In genomic region chr1:116374340-116375164, GRCh38 we compare ENCODE assay signal across 8 cellular contexts. TPM values are rescaled to one million over a fixed set of nuclear protein-coding genes. Genes with fewer than 3 reads are reported as not detected.
DNase-seq lines count a peak whose midpoint lies in the region; ATAC-seq and TF ChIP-seq lines count a peak whose summit lies in the region.

No MANE protein-coding gene starts in this region.

- POLR2A ChIA-PET in activated B cell treated with CpG ODN at 0.5 μM for 24 hours (lab: Charles Lee): interaction anchor here (0.6 to 2.2 kb wide), 8 partner anchors 43 to 196 kb away, joined by 3 to 9 read pairs (median 6); partner anchors contain the start of gene CD58

- peak; percentile 80 for DNase-seq in activated CD4-positive, alpha-beta T cell treated with anti-CD3 and anti-CD28 coated beads, Interleukin-2, amount 10 ng/mL, durations not matched to agents 24 days and 14 days
- DNase-seq in activated CD4-positive, alpha-beta T cell treated with anti-CD3 and anti-CD28 coated beads, Interleukin-2, amount 50 U/mL, for 1 hour: no peak
- DNase-seq in activated B cell treated with CpG ODN at 0.5 μM for 24 hours (no peak), fibroblast of lung (ENCODE audit: low read depth in 2 of 2) (peak in 1 of 2 donors; percentile 20), SIG-M5 treated with dmso at 0.1 percent for 504 hours (lab: John Stamatoyannopoulos, UW; ENCODE audit: unreplicated experiment) (no peak), GDM1 (lab: John Stamatoyannopoulos, UW) (no peak), NK-92 (lab: John Stamatoyannopoulos, UW; ENCODE audit: unreplicated experiment) (no peak)

- H3K36me3 Mint-ChIP-seq in activated CD4-positive, alpha-beta T cell treated with anti-CD3 and anti-CD28 coated beads, Interleukin-2, amount 10 ng/mL, durations not matched to agents 24 days and 14 days (ENCODE audit: low read depth): peaks cover 24% of the 10 kb centered on the region
- H3K36me3 Mint-ChIP-seq in activated B cell treated with CpG ODN at 0.5 μM for 24 hours (ENCODE audit: low read depth): peaks cover 7% of the 10 kb centered on the region

- no peaks in the 10 kb centered on the region for H3K9me3 ChIP-seq in fibroblast of lung (ENCODE audit: control insufficient read depth, insufficient read depth, low read depth, low read length)
- H3K9me3 ChIP-seq in neutrophil: no peaks in the 10 kb centered on the region

- H3K79me2 ChIP-seq in fibroblast of lung (ENCODE audit: control insufficient read depth, insufficient read depth, low read length): peaks cover 44% of the 10 kb centered on the region

- H3K4me3 ChIP-seq in fibroblast of lung (replicated peaks in 1 of 4; ENCODE audit: control extremely low read depth in 1 of 4, insufficient read depth in 1 of 4, low read depth in 3 of 4, low read length in 4 of 4) (peak overlapping the region; percentile 73 to 92 (median 82)), neutrophil (ENCODE audit: low read depth in 1 of 2, low read length in 1 of 2) (peak overlapping the region; percentile 55 to 96)

- no peaks in the 10 kb centered on the region for H3K36me3 ChIP-seq in fibroblast of lung (ENCODE audit: control insufficient read depth, insufficient read depth, low read length)
- H3K36me3 ChIP-seq in neutrophil: no peaks in the 10 kb centered on the region

- H3K4me3 Mint-ChIP-seq in activated CD4-positive, alpha-beta T cell treated with anti-CD3 and anti-CD28 coated beads, Interleukin-2, amount 10 ng/mL, durations not matched to agents 24 days and 14 days: peak overlapping the region; percentile 96
- H3K4me3 Mint-ChIP-seq in activated B cell treated with CpG ODN at 0.5 μM for 24 hours: peak overlapping the region; percentile 91

- H3K27me3 Mint-ChIP-seq in activated CD4-positive, alpha-beta T cell treated with anti-CD3 and anti-CD28 coated beads, Interleukin-2, amount 10 ng/mL, durations not matched to agents 24 days and 14 days: peaks cover 22% of the 10 kb centered on the region
- H3K27me3 Mint-ChIP-seq in activated B cell treated with CpG ODN at 0.5 μM for 24 hours: peaks cover 2% of the 10 kb centered on the region

- H2AFZ ChIP-seq in fibroblast of lung (ENCODE audit: low read length): peak overlapping the region; percentile 47

- ATAC-seq in activated B cell treated with CpG ODN at 0.5 μM for 24 hours (ENCODE audit: low read depth): no peak

- peak overlapping the region; percentile 94 for H3K4me2 ChIP-seq in fibroblast of lung (ENCODE audit: extremely low read depth, insufficient read depth, low read length)

- H3K27ac Mint-ChIP-seq in activated CD4-positive, alpha-beta T cell treated with anti-CD3 and anti-CD28 coated beads, Interleukin-2, amount 10 ng/mL, durations not matched to agents 24 days and 14 days: peak overlapping the region; percentile 95
- H3K27ac Mint-ChIP-seq in activated B cell treated with CpG ODN at 0.5 μM for 24 hours: peak overlapping the region; percentile 94

- no peaks in the 10 kb centered on the region for H4K20me1 ChIP-seq in fibroblast of lung (ENCODE audit: control insufficient read depth, extremely low read depth, insufficient read depth, low read length)

- intact Hi-C loops in activated CD4-positive, alpha-beta T cell treated with anti-CD3 and anti-CD28 coated beads, Interleukin-2, amount 10 ng/mL, durations not matched to agents 24 days and 14 days (cut with micrococcal nuclease): loop anchor here (1.0 to 10.0 kb wide), 8 partner anchors 14 to 1290 kb away; partner anchors contain the start of genes CD2 and TTF2
- intact Hi-C loops in activated B cell treated with CpG ODN at 0.5 μM for 24 hours (cut with micrococcal nuclease): loop anchor here (5.0 to 10.0 kb wide), 5 partner anchors 183 to 1288 kb away; partner anchors contain the start of genes MAN1A2 and TENT5C

- H3K4me1 ChIP-seq in fibroblast of lung (ENCODE audit: control insufficient read depth, extremely low read depth, insufficient read depth, low read length) (peaks cover 26% of the 10 kb centered on the region), neutrophil (ENCODE audit: control insufficient read depth in 1 of 2, insufficient read depth in 1 of 2, low read depth in 1 of 2, low read length in 1 of 2) (peaks cover 16 to 24% of the 10 kb centered on the region in 2 experiments)

- peak overlapping the region; percentile 86 for H3K9ac ChIP-seq in fibroblast of lung (ENCODE audit: insufficient read depth, low read length)

- peak overlapping the region; percentile 73 for H3K27ac ChIP-seq in fibroblast of lung (ENCODE audit: insufficient read depth, low read length)
- H3K27ac ChIP-seq in neutrophil: peak overlapping the region; percentile 93

- CTCF ChIA-PET in activated B cell treated with CpG ODN at 0.5 μM for 24 hours (lab: Charles Lee): interaction anchor here (1.6 kb wide), 1 partner anchor 129 kb away, joined by 3 read pairs; no protein-coding TSS in a partner anchor

- H3K9me3 Mint-ChIP-seq in activated CD4-positive, alpha-beta T cell treated with anti-CD3 and anti-CD28 coated beads, Interleukin-2, amount 10 ng/mL, durations not matched to agents 24 days and 14 days: peaks cover 3% of the 10 kb centered on the region
- H3K9me3 Mint-ChIP-seq in activated B cell treated with CpG ODN at 0.5 μM for 24 hours: no peaks in the 10 kb centered on the region

- peaks cover 6% of the 10 kb centered on the region for H3K27me3 ChIP-seq in fibroblast of lung (ENCODE audit: control insufficient read depth, insufficient read depth, low read length)
- peaks cover 43% of the 10 kb centered on the region for H3K27me3 ChIP-seq in neutrophil

- H3K4me1 Mint-ChIP-seq in activated CD4-positive, alpha-beta T cell treated with anti-CD3 and anti-CD28 coated beads, Interleukin-2, amount 10 ng/mL, durations not matched to agents 24 days and 14 days: peaks cover 47% of the 10 kb centered on the region
- H3K4me1 Mint-ChIP-seq in activated B cell treated with CpG ODN at 0.5 μM for 24 hours: peaks cover 55% of the 10 kb centered on the region

- TF ChIP-seq CTCF in activated B cell treated with CpG ODN at 0.5 μM for 24 hours (IDR thresholded peaks at IDR 0.05) (no peak), fibroblast of lung (conservative IDR thresholded peaks at IDR 0.05 in 1 of 2, IDR thresholded peaks at IDR 0.05 in 1 of 2; ENCODE audit: low read depth in 1 of 2, low read length in 2 of 2) (no peak), neutrophil (IDR thresholded peaks at IDR 0.05) (no peak)

RNA-seq across cellular contexts. Expression of gene ATP1A1, which starts 1.5 kb away (rescaled TPM):
- 252 and 261 TPM in 2 replicates for total RNA-seq in activated CD4-positive, alpha-beta T cell treated with anti-CD3 and anti-CD28 coated beads, Interleukin-2, amount 10 ng/mL, durations not matched to agents 24 days and 14 days
- 139 and 151 TPM in 2 replicates for total RNA-seq in activated B cell treated with CpG ODN at 0.5 μM for 24 hours
- 110 and 141 TPM in 2 replicates for total RNA-seq in fibroblast of lung
- polyA plus RNA-seq in fibroblast of lung: 216 and 230 TPM in 2 replicates
- polyA plus RNA-seq in fibroblast of lung (2012): 151 and 174 TPM in 2 replicates
- polyA minus RNA-seq in fibroblast of lung (ENCODE audit: low replicate concordance): 145 and 189 TPM in 2 replicates
